In the genomic region with DNA sequence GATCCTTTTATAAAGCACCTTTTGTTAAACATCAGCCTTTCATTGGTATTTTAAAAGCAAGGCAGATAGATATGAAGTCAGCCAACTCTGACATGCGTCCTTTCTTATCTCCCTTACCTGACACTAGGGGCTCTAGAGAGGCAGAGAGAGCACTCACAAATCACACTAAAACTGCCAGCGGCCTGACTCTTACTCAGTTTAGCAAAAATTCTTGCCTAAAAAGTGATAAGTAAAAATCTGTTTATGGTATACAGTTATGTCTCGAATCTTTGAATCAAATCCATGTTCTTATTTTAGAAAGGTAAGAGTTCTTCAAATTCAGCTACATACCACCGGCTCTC, we compare ENCODE assay signal across 10 cellular contexts. TPM values are rescaled to one million over a fixed set of nuclear protein-coding genes. Genes with fewer than 3 reads are reported as not detected.
DNase-seq lines count a peak whose midpoint lies in the region; ATAC-seq and TF ChIP-seq lines count a peak whose summit lies in the region.
"Had no signal": no experiment of that assay in that cellular context is flagged by ENCODE, and none has a peak within 500 bp of the region (broad histone marks: within the 10 kb centered on the region; RNA-seq: fewer than 3 reads in every experiment).

No MANE protein-coding gene starts in this region.

- H4K20me1 ChIP-seq in mammary epithelial cell (ENCODE audit: insufficient read depth, low read length) (no peaks in the 10 kb centered on the region), osteoblast (ENCODE audit: insufficient read depth, low read length) (peaks cover 2% of the 10 kb centered on the region)

- 76% methylated on average over 4 of the region's 4 CpGs for WGBS in mammary epithelial cell (ENCODE audit: low coverage, missing lambda C conversion rate)
- WGBS in aorta, 2 donors: 69 to 75% methylated on average over 4 of the region's 4 CpGs

- H3K27me3 ChIP-seq in mammary epithelial cell (ENCODE audit: insufficient read depth, low read length) (no peaks in the 10 kb centered on the region), osteoblast (ENCODE audit: insufficient read depth, low read length) (no peaks in the 10 kb centered on the region), aorta (ENCODE audit: control insufficient read depth in 1 of 2, insufficient read depth in 2 of 2, low read length in 1 of 2) (no peaks in the 10 kb centered on the region)
- H3K27me3 ChIP-seq: SJSA1 had no signal

- TF ChIP-seq CTCF in GM12875 (IDR thresholded peaks at IDR 0.05; ENCODE audit: borderline replicate concordance, insufficient read depth, low read depth, low read length): peak; percentile 45; the same call in 1 of the 2 replicates
- peak; percentile 30; the same call in 1 of the 2 replicates for TF ChIP-seq CTCF in LNCaP clone FGC (IDR thresholded peaks at IDR 0.05; ENCODE audit: control insufficient read depth, extremely low read depth, insufficient read depth)
- peak; percentile 19 to 41 for TF ChIP-seq CTCF in mammary epithelial cell (conservative IDR thresholded peaks at IDR 0.05 in 1 of 2, IDR thresholded peaks at IDR 0.05 in 1 of 2; ENCODE audit: extremely low read depth in 1 of 2, insufficient read depth in 1 of 2, low read depth in 1 of 2, low read length in 2 of 2)
- TF ChIP-seq CTCF in osteoblast (IDR thresholded peaks at IDR 0.05; ENCODE audit: extremely low read depth, low read depth, low read length): peak; percentile 6

- DNase-seq in LNCaP clone FGC (ENCODE audit: low read depth) (no peak), mammary epithelial cell (no peak), osteoblast (ENCODE audit: insufficient read length, low spot score, missing footprints) (peak; percentile 19), aorta (no peak), EL (no peak), kidney glomerular epithelial cell (lab: John Stamatoyannopoulos, UW) (no peak)
- DNase-seq: activated CD8-positive, alpha-beta memory T cell treated with anti-CD3 and anti-CD28 coated beads, Interleukin-2, amount 50 U/mL, for 48 hours; KG1 had no signal

- dilution Hi-C loops in mammary epithelial cell (cut with HindIII; ENCODE audit: low sequenced_read_pairs): no loop called here

- CTCF ChIA-PET in mammary epithelial cell (lab: Charles Lee; ENCODE audit: low non-redundant PET): no interaction called here

- in situ Hi-C loops in mammary epithelial cell (cut with MboI; ENCODE audit: low sequenced_read_pairs in 2 of 2): no loop called here

- H3K4me2 ChIP-seq in mammary epithelial cell (ENCODE audit: insufficient read depth, low read depth, low read length) (no peak overlapping the region), osteoblast (ENCODE audit: insufficient read depth, low read length) (no peak overlapping the region)

- H3K4me3 ChIP-seq in GM12875 (ENCODE audit: low read depth, low read length) (no peak overlapping the region), LNCaP clone FGC (ENCODE audit: low read depth, low read length) (no peak overlapping the region), mammary epithelial cell (replicated peaks in 1 of 3; ENCODE audit: insufficient read depth in 1 of 3, low read depth in 2 of 3, low read length in 3 of 3) (no peak overlapping the region), osteoblast (ENCODE audit: insufficient read depth, low read length) (no peak overlapping the region), aorta (ENCODE audit: low read length in 2 of 2) (no peak overlapping the region)
- H3K4me3 ChIP-seq: SJSA1 had no signal

- no peak for ATAC-seq in aorta (ENCODE audit: low FRiP score)

- H3K79me2 ChIP-seq in mammary epithelial cell (ENCODE audit: insufficient read depth, low read length) (no peaks in the 10 kb centered on the region), osteoblast (ENCODE audit: insufficient read depth, low read length) (no peaks in the 10 kb centered on the region)

- H3K36me3 ChIP-seq in mammary epithelial cell (ENCODE audit: insufficient read depth, low read length): no peaks in the 10 kb centered on the region
- H3K36me3 ChIP-seq in osteoblast (ENCODE audit: insufficient read depth, low read length): no peaks in the 10 kb centered on the region
- peaks cover 0 to 2% of the 10 kb centered on the region in 2 donors for H3K36me3 ChIP-seq in aorta (ENCODE audit: control insufficient read depth in 1 of 2, insufficient read depth in 2 of 2, low read length in 1 of 2)
- H3K36me3 ChIP-seq: SJSA1 had no signal

- H2AFZ ChIP-seq in mammary epithelial cell (ENCODE audit: low read depth, low read length) (no peak overlapping the region), osteoblast (ENCODE audit: low read length) (no peak overlapping the region)

- no peak overlapping the region for H3K9ac ChIP-seq in mammary epithelial cell (ENCODE audit: insufficient read depth, low read length)

- BruUV-seq in mammary epithelial cell (replicated peaks; lab: Mats Ljungman, UMichigan): no TSS peak

- H3K9me3 ChIP-seq in mammary epithelial cell (replicated peaks; ENCODE audit: insufficient read depth, low read length) (no peaks in the 10 kb centered on the region), osteoblast (ENCODE audit: low read depth, low read length) (no peaks in the 10 kb centered on the region), aorta (ENCODE audit: control insufficient read depth, low read length) (no peaks in the 10 kb centered on the region)
- H3K9me3 ChIP-seq: SJSA1 had no signal

- H3K27ac ChIP-seq in mammary epithelial cell (ENCODE audit: insufficient read depth, low read depth, low read length): no peak overlapping the region
- no peak overlapping the region for H3K27ac ChIP-seq in osteoblast (ENCODE audit: low read depth, low read length)
- no peak overlapping the region for H3K27ac ChIP-seq in aorta (ENCODE audit: low read depth in 1 of 2, low read length in 2 of 2)
- H3K27ac ChIP-seq: SJSA1 had no signal

- H3K4me1 ChIP-seq in mammary epithelial cell (ENCODE audit: insufficient read depth, low read length): no peaks in the 10 kb centered on the region
- H3K4me1 ChIP-seq in osteoblast (ENCODE audit: insufficient read depth, low read length): no peaks in the 10 kb centered on the region
- no peaks in the 10 kb centered on the region for H3K4me1 ChIP-seq in aorta (ENCODE audit: control insufficient read depth in 1 of 2, insufficient read depth in 2 of 2, low read length in 2 of 2)
- H3K4me1 ChIP-seq: SJSA1 had no signal

- intact Hi-C loops in mammary epithelial cell (cut with micrococcal nuclease): no loop called here
- intact Hi-C loops in aorta (cut with DNase I): no loop called here

RNA-seq across cellular contexts. Expression of a gene that starts 10.4 kb away (rescaled TPM):
- total RNA-seq in mammary epithelial cell (under 1 TPM; 0.09 to 0.50 TPM), osteoblast (0.36 and 0.59 TPM in 2 replicates), aorta (1 to 10 TPM; 1.0 to 1.8 TPM)
- polyA plus RNA-seq in mammary epithelial cell (0.01 TPM), aorta (1 to 10 TPM in 1 of 2 donors, not detected in 1; 1.6 TPM)
- polyA minus RNA-seq in mammary epithelial cell: 0.52 TPM
- total RNA-seq: SJSA1 had no signal

RNA-seq across cellular contexts. Expression of a gene that starts 24.5 kb away (rescaled TPM):
- total RNA-seq in mammary epithelial cell (10 to 100 TPM; 11.8 to 18.1 TPM), osteoblast (9.4 and 10.5 TPM in 2 replicates), aorta (10 to 100 TPM; 19.7 to 45.9 TPM)
- polyA plus RNA-seq in mammary epithelial cell (3.5 TPM), aorta (10 to 100 TPM in 1 of 2 donors, under 1 TPM in 1; 0.50 to 71.9 TPM)
- not detected for polyA minus RNA-seq in mammary epithelial cell

RNA-seq across cellular contexts. Expression of a gene that starts 24.7 kb away (rescaled TPM):
- 1 to 10 TPM; 2.4 to 5.2 TPM for total RNA-seq in mammary epithelial cell
- polyA plus RNA-seq in mammary epithelial cell: 0.65 TPM
- not detected for polyA minus RNA-seq in mammary epithelial cell
- 4.1 and 4.3 TPM in 2 replicates for total RNA-seq in osteoblast
- 1 to 10 TPM; 2.0 to 4.2 TPM for total RNA-seq in aorta
- 1 to 10 TPM in 1 of 2 donors, under 1 TPM in 1; 0.63 to 5.1 TPM for polyA plus RNA-seq in aorta

RNA-seq across cellular contexts. Expression of a gene that starts 57.9 kb away (rescaled TPM):
- total RNA-seq in mammary epithelial cell: 1 to 10 TPM; 5.7 to 5.9 TPM
- 5.4 TPM for polyA plus RNA-seq in mammary epithelial cell
- 6.8 TPM for polyA minus RNA-seq in mammary epithelial cell
- 0.36 TPM in 1 of 2 replicates, not detected in the other for total RNA-seq in osteoblast
- total RNA-seq in aorta: 1 to 10 TPM; 1.8 to 2.0 TPM
- polyA plus RNA-seq in aorta: 1 to 10 TPM in 1 of 2 donors, under 1 TPM in 1; 0.31 to 4.8 TPM
- total RNA-seq: SJSA1 had no signal
